21 cellular contexts compared by ENCODE assay signal in genomic region chr7:130963349-130963748, GRCh38.
A peak's percentile ranks its signal among the peaks of the same experiment; 100 is the strongest.
DNase-seq lines count a peak whose midpoint lies in the region; ATAC-seq, FAIRE-seq and TF ChIP-seq lines count a peak whose summit lies in the region.
"Had no signal": no experiment of that assay in that cellular context is flagged by ENCODE, and none has a peak within 500 bp of the region (broad histone marks: within the 10 kb centered on the region; RNA-seq: fewer than 3 reads in every experiment).

No MANE protein-coding gene starts in this region.

- H3K4me1 Mint-ChIP-seq in activated naive CD4-positive, alpha-beta T cell treated with anti-CD3 and anti-CD28 coated beads, Interleukin-2, amount 50 U/mL, for 24 hours = peaks cover 53% of the 10 kb centered on the region

- H3K9ac ChIP-seq in endothelial cell of umbilical vein (replicated peaks; ENCODE audit: extremely low read depth, insufficient read depth, low read length) = no peak overlapping the region

- H3K27me3 Mint-ChIP-seq in activated naive CD4-positive, alpha-beta T cell treated with anti-CD3 and anti-CD28 coated beads, Interleukin-2, amount 50 U/mL, for 24 hours = no peaks in the 10 kb centered on the region
- H3K27me3 Mint-ChIP-seq: activated naive CD8-positive, alpha-beta T cell treated with anti-CD3 and anti-CD28 coated beads, Interleukin-2, amount 10 ng/mL, durations not matched to agents 7 days and 5 days had no signal

- H4K20me1 ChIP-seq in PC-9 (ENCODE audit: insufficient read depth) = no peaks in the 10 kb centered on the region
- H4K20me1 ChIP-seq in endothelial cell of umbilical vein (replicated peaks; ENCODE audit: control insufficient read depth, extremely low read depth, insufficient read depth, low read length) = no peaks in the 10 kb centered on the region

- no peak overlapping the region for H3K4me2 ChIP-seq in PC-9
- no peak overlapping the region for H3K4me2 ChIP-seq in endothelial cell of umbilical vein (ENCODE audit: insufficient read depth, low read length)

- H3K36me3 Mint-ChIP-seq in activated naive CD4-positive, alpha-beta T cell treated with anti-CD3 and anti-CD28 coated beads, Interleukin-2, amount 50 U/mL, for 24 hours = peaks cover 35% of the 10 kb centered on the region

- H3K9me1 ChIP-seq in endothelial cell of umbilical vein (replicated peaks; ENCODE audit: control insufficient read depth, extremely low read depth, insufficient read depth, low read length) = no peaks in the 10 kb centered on the region

- peak; percentile 25 for ATAC-seq in upper lobe of right lung
- ATAC-seq: left lung, mucosa of descending colon, right cardiac atrium had no signal

- peak overlapping the region; percentile 52 for H3K4me3 Mint-ChIP-seq in activated naive CD4-positive, alpha-beta T cell treated with anti-CD3 and anti-CD28 coated beads, Interleukin-2, amount 50 U/mL, for 24 hours
- H3K4me3 Mint-ChIP-seq: activated naive CD8-positive, alpha-beta T cell treated with anti-CD3 and anti-CD28 coated beads, Interleukin-2, amount 10 ng/mL, durations not matched to agents 7 days and 5 days had no signal

- POLR2A ChIA-PET in PC-9 (lab: Charles Lee; ENCODE audit: unreplicated experiment) (no interaction called here), endothelial cell of umbilical vein (lab: Charles Lee) (no interaction called here)

- peaks cover 41% of the 10 kb centered on the region for H3K79me2 ChIP-seq in PC-9 (ENCODE audit: low read depth)
- H3K79me2 ChIP-seq in endothelial cell of umbilical vein (ENCODE audit: control insufficient read depth, insufficient read depth, low read length) = no peaks in the 10 kb centered on the region

- peaks cover 54% of the 10 kb centered on the region for H3F3A ChIP-seq in PC-9 (ENCODE audit: insufficient read depth, low read depth)

- H3K27ac Mint-ChIP-seq in activated naive CD4-positive, alpha-beta T cell treated with anti-CD3 and anti-CD28 coated beads, Interleukin-2, amount 50 U/mL, for 24 hours = peak overlapping the region; percentile 97
- H3K27ac Mint-ChIP-seq: activated naive CD8-positive, alpha-beta T cell treated with anti-CD3 and anti-CD28 coated beads, Interleukin-2, amount 10 ng/mL, durations not matched to agents 7 days and 5 days had no signal

- H3K4me3 ChIP-seq in PC-9 = no peak overlapping the region
- H3K4me3 ChIP-seq in endothelial cell of umbilical vein (replicated peaks in 1 of 3; ENCODE audit: insufficient read depth in 1 of 3, low read depth in 1 of 3, low read length in 3 of 3) = no peak overlapping the region
- H3K4me3 ChIP-seq in upper lobe of right lung = no peak overlapping the region
- H3K4me3 ChIP-seq in effector memory CD4-positive, alpha-beta T cell (ENCODE audit: insufficient read depth, low read depth, low read length, poor library complexity, severe bottlenecking) = no peak overlapping the region
- H3K4me3 ChIP-seq: left lung, MG63, mucosa of descending colon had no signal

- dilution Hi-C loops in endothelial cell of umbilical vein (cut with MboI; ENCODE audit: extremely low pct_ligation_motif_present, low sequenced_read_pairs) = no loop called here

- peak; percentile 21 for FAIRE-seq in endothelial cell of umbilical vein (lab: Jason Lieb, UNC)
- FAIRE-seq: H1, urothelium cell line had no signal

- H2AFZ ChIP-seq in PC-9 = no peak overlapping the region
- no peak overlapping the region for H2AFZ ChIP-seq in endothelial cell of umbilical vein (ENCODE audit: low read depth, low read length)

- no TSS peak for BruUV-seq in PC-9 (replicated peaks; lab: Mats Ljungman, UMichigan)
- BruUV-seq in endothelial cell of umbilical vein (replicated peaks; lab: Mats Ljungman, UMichigan) = no TSS peak

- peaks cover 38% of the 10 kb centered on the region for H3K4me1 ChIP-seq in PC-9 (replicated peaks; ENCODE audit: insufficient read depth)
- peaks cover 11% of the 10 kb centered on the region for H3K4me1 ChIP-seq in endothelial cell of umbilical vein (ENCODE audit: control insufficient read depth, extremely low read depth, insufficient read depth, low read length)
- H3K4me1 ChIP-seq in upper lobe of right lung = peaks cover 32% of the 10 kb centered on the region
- H3K4me1 ChIP-seq in effector memory CD4-positive, alpha-beta T cell (ENCODE audit: control insufficient read depth, insufficient read depth, low read length, poor library complexity, severe bottlenecking) = peaks cover 17% of the 10 kb centered on the region
- H3K4me1 ChIP-seq: Caco-2 had no signal

- intact Hi-C loops in PC-9 (cut with micrococcal nuclease; ENCODE audit: unreplicated experiment) = loop anchor here (5.0 kb wide), 2 partner anchors 44 to 144 kb away; no protein-coding TSS in a partner anchor
- intact Hi-C loops in endothelial cell of umbilical vein (cut with micrococcal nuclease) = no loop called here
- intact Hi-C loops in upper lobe of right lung (cut with DNase I) = no loop called here

- no peak for TF ChIP-seq POLR2A in endothelial cell of umbilical vein (IDR thresholded peaks at IDR 0.05; ENCODE audit: low read depth, low read length)

- CTCF ChIA-PET in PC-9 (lab: Charles Lee) (interaction anchor here (0.9 to 1.4 kb wide), 2 partner anchors 45 to 66 kb away, joined by 3 to 5 read pairs; no protein-coding TSS in a partner anchor), endothelial cell of umbilical vein (lab: Charles Lee) (interaction anchor here (1.1 to 1.9 kb wide), 4 partner anchors 19 to 67 kb away, joined by 4 to 8 read pairs (median 6); no protein-coding TSS in a partner anchor)

- H3K9me2 ChIP-seq in PC-9 (ENCODE audit: insufficient read depth) = no peaks in the 10 kb centered on the region

- H3K27me3 ChIP-seq in PC-9 (ENCODE audit: insufficient read depth, low read depth) (no peaks in the 10 kb centered on the region), endothelial cell of umbilical vein (ENCODE audit: control insufficient read depth in 2 of 2, insufficient read depth in 2 of 2, low read length in 2 of 2) (no peaks in the 10 kb centered on the region), upper lobe of right lung (no peaks in the 10 kb centered on the region)
- H3K27me3 ChIP-seq in effector memory CD4-positive, alpha-beta T cell (replicated peaks; ENCODE audit: control insufficient read depth, insufficient read depth, low read length, poor library complexity, severe bottlenecking) = no peaks in the 10 kb centered on the region
- H3K27me3 ChIP-seq: left lung, MG63 had no signal

- H3K27ac ChIP-seq in PC-9 (peak overlapping the region; percentile 97), endothelial cell of umbilical vein (ENCODE audit: insufficient read depth, low read depth, low read length) (no peak overlapping the region), upper lobe of right lung (no peak overlapping the region)
- no peak overlapping the region for H3K27ac ChIP-seq in effector memory CD4-positive, alpha-beta T cell (ENCODE audit: insufficient read depth, low read length, poor library complexity, severe bottlenecking)

- H3K36me3 ChIP-seq in PC-9 (ENCODE audit: low read depth) = peaks cover 32% of the 10 kb centered on the region
- H3K36me3 ChIP-seq in endothelial cell of umbilical vein (ENCODE audit: control insufficient read depth in 2 of 2, extremely low read depth in 1 of 2, insufficient read depth in 2 of 2, low read length in 2 of 2) = peaks cover 0 to 2% of the 10 kb centered on the region in 2 experiments
- H3K36me3 ChIP-seq in upper lobe of right lung = peaks cover 56% of the 10 kb centered on the region
- H3K36me3 ChIP-seq in effector memory CD4-positive, alpha-beta T cell (ENCODE audit: control insufficient read depth, insufficient read depth, low read length) = peaks cover 28% of the 10 kb centered on the region

- no peak for DNase-seq in activated naive CD4-positive, alpha-beta T cell (lab: John Stamatoyannopoulos, UW)
- DNase-seq in PC-9 = no peak
- no peak for DNase-seq in endothelial cell of umbilical vein (ENCODE audit: low read depth, low spot score)
- DNase-seq in upper lobe of right lung = no peak
- DNase-seq in T-helper 9 cell = no peak
- DNase-seq in effector memory CD4-positive, alpha-beta T cell = no peak
- DNase-seq in NCI-H2029 (lab: John Stamatoyannopoulos, UW) = no peak
- DNase-seq: activated naive CD8-positive, alpha-beta T cell treated with anti-CD3 and anti-CD28 coated beads, Interleukin-2, amount 10 ng/mL, durations not matched to agents 7 days and 5 days; Caco-2; erythroblast; left lung; MG63; mucosa of descending colon; NCI-H446; NK-92 treated with Interleukin-12 subunit alpha and Interleukin-12 subunit beta, amount 100 ng/mL, for 24 hours; nucleus accumbens; right cardiac atrium; SW 1271 had no signal

- TF ChIP-seq CTCF in PC-9 (conservative IDR thresholded peaks at IDR 0.05) = no peak
- no peak for TF ChIP-seq CTCF in endothelial cell of umbilical vein (IDR thresholded peaks at IDR 0.05; ENCODE audit: extremely low read depth in 1 of 2, insufficient read depth in 1 of 2, low read depth in 1 of 2, low read length in 2 of 2)
- no peak for TF ChIP-seq CTCF in upper lobe of right lung (IDR thresholded peaks at IDR 0.05)

- H3K9me3 ChIP-seq in PC-9 (ENCODE audit: insufficient read depth, low read depth) (no peaks in the 10 kb centered on the region), endothelial cell of umbilical vein (replicated peaks; ENCODE audit: control insufficient read depth, insufficient read depth, low read length) (no peaks in the 10 kb centered on the region), upper lobe of right lung (no peaks in the 10 kb centered on the region)
- H3K9me3 ChIP-seq in effector memory CD4-positive, alpha-beta T cell (ENCODE audit: control insufficient read depth, low read length) = no peaks in the 10 kb centered on the region
- H3K9me3 ChIP-seq: Caco-2, left lung, MG63, mucosa of descending colon had no signal

- no peaks in the 10 kb centered on the region for H3K9me3 Mint-ChIP-seq in activated naive CD4-positive, alpha-beta T cell treated with anti-CD3 and anti-CD28 coated beads, Interleukin-2, amount 50 U/mL, for 24 hours
- H3K9me3 Mint-ChIP-seq: activated naive CD8-positive, alpha-beta T cell treated with anti-CD3 and anti-CD28 coated beads, Interleukin-2, amount 10 ng/mL, durations not matched to agents 7 days and 5 days had no signal

TF ChIP-seq in endothelial cell of umbilical vein, 7 proteins besides CTCF, POLR2A, EP300 and RAD21:
- TF ChIP-seq FOS (IDR thresholded peaks at IDR 0.05; ENCODE audit: borderline replicate concordance, insufficient read depth, low read length) (no peak), JUN (IDR thresholded peaks at IDR 0.05; ENCODE audit: borderline replicate concordance, insufficient read depth, insufficient read length, low read depth) (no peak), MYC (IDR thresholded peaks at IDR 0.05; ENCODE audit: low read depth, low read length) (no peak), MAX (IDR thresholded peaks at IDR 0.05; ENCODE audit: insufficient read depth, insufficient read length) (no peak)
